8 cellular contexts compared by ENCODE assay signal in genomic region chr5:142012186-142012785, GRCh38. TPM values are rescaled to one million over a fixed set of nuclear protein-coding genes. Genes with fewer than 3 reads are reported as not detected.
A peak's percentile ranks its signal among the peaks of the same experiment; 100 is the strongest.
DNase-seq lines count a peak whose midpoint lies in the region; ATAC-seq and TF ChIP-seq lines count a peak whose summit lies in the region.

No MANE protein-coding gene starts in this region.

- peak overlapping the region; percentile 68 for H3K27ac ChIP-seq in RWPE2 (ENCODE audit: poor library complexity, severe bottlenecking)
- H3K27ac ChIP-seq in prostate gland, result peak overlapping the region; percentile 87

- TF ChIP-seq CTCF in RWPE2 (IDR thresholded peaks at IDR 0.05; ENCODE audit: poor library complexity, severe bottlenecking), result peak; percentile 23
- TF ChIP-seq CTCF in prostate gland (IDR thresholded peaks at IDR 0.05), result peak in 1 of 4 experiments; percentile 37

- H3K36me3 ChIP-seq in RWPE2 (ENCODE audit: low read depth), result peaks cover 23% of the 10 kb centered on the region
- H3K36me3 ChIP-seq in prostate gland, result no peaks in the 10 kb centered on the region

- no peaks in the 10 kb centered on the region for H3K27me3 Mint-ChIP-seq in activated naive CD8-positive, alpha-beta T cell treated with anti-CD3 and anti-CD28 coated beads, Interleukin-2, amount 10 ng/mL, durations not matched to agents 7 days and 5 days

- no peak for ATAC-seq in activated CD4-positive, CD25-positive, alpha-beta regulatory T cell treated with anti-CD3 and anti-CD28 coated beads, Interleukin-2, amount 50 U/mL, for 24 hours
- ATAC-seq in RWPE2 (ENCODE audit: low read depth) (no peak), left ventricle myocardium superior (peak; percentile 47), GM21717 (IDR thresholded peaks at IDR 0.05; ENCODE audit: unreplicated experiment) (no peak)
- ATAC-seq in activated naive CD8-positive, alpha-beta T cell treated with anti-CD3 and anti-CD28 coated beads, Interleukin-2, amount 10 ng/mL, durations not matched to agents 7 days and 5 days (ENCODE audit: low read depth), result no peak

- peak overlapping the region; percentile 84 for H3K4me3 Mint-ChIP-seq in activated naive CD8-positive, alpha-beta T cell treated with anti-CD3 and anti-CD28 coated beads, Interleukin-2, amount 10 ng/mL, durations not matched to agents 7 days and 5 days

- DNase-seq in activated CD4-positive, CD25-positive, alpha-beta regulatory T cell (lab: John Stamatoyannopoulos, UW), result peak; percentile 7 to 48 (median 25)
- DNase-seq in RWPE2 (ENCODE audit: low spot score), result no peak
- DNase-seq in activated naive CD8-positive, alpha-beta T cell treated with anti-CD3 and anti-CD28 coated beads, Interleukin-2, amount 10 ng/mL, durations not matched to agents 7 days and 5 days, result peak; percentile 64
- DNase-seq in left ventricle myocardium superior, result peak; percentile 69
- no peak for DNase-seq in prostate gland (ENCODE audit: low spot score)
- DNase-seq in KBM-7, result no peak

- POLR2A ChIA-PET in activated naive CD8-positive, alpha-beta T cell treated with anti-CD3 and anti-CD28 coated beads, Interleukin-2, amount 10 ng/mL, durations not matched to agents 7 days and 5 days (lab: Charles Lee), result interaction anchor here (1.0 to 6.6 kb wide), 8 partner anchors 11 to 117 kb away, joined by 3 to 63 read pairs (median 8); partner anchors contain the start of genes NDFIP1 and RNF14

- in situ Hi-C loops in KBM-7 (cut with MboI; ENCODE audit: low pct_unique_long_range_greater_than_20kb, low sequenced_read_pairs), result loop anchor here (25.0 kb wide), 1 partner anchor 125 kb away; no protein-coding TSS in a partner anchor

- no peaks in the 10 kb centered on the region for H3K9me3 Mint-ChIP-seq in activated naive CD8-positive, alpha-beta T cell treated with anti-CD3 and anti-CD28 coated beads, Interleukin-2, amount 10 ng/mL, durations not matched to agents 7 days and 5 days

- TF ChIP-seq POLR2A in prostate gland (IDR thresholded peaks at IDR 0.05), result no peak

- no peaks in the 10 kb centered on the region for H3K9me3 ChIP-seq in RWPE2 (ENCODE audit: severe bottlenecking)
- H3K9me3 ChIP-seq in prostate gland, result no peaks in the 10 kb centered on the region

- H3K4me3 ChIP-seq in RWPE2 (ENCODE audit: severe bottlenecking) (peak overlapping the region; percentile 72), prostate gland (peak overlapping the region; percentile 73 to 81)

- H3K27ac Mint-ChIP-seq in activated naive CD8-positive, alpha-beta T cell treated with anti-CD3 and anti-CD28 coated beads, Interleukin-2, amount 10 ng/mL, durations not matched to agents 7 days and 5 days, result peak overlapping the region; percentile 76

- H3K4me1 ChIP-seq in RWPE2 (ENCODE audit: insufficient read depth, poor library complexity, severe bottlenecking) (peaks cover 34% of the 10 kb centered on the region), prostate gland (replicated peaks) (peaks cover 8% of the 10 kb centered on the region)

- H3K4me1 Mint-ChIP-seq in activated naive CD8-positive, alpha-beta T cell treated with anti-CD3 and anti-CD28 coated beads, Interleukin-2, amount 10 ng/mL, durations not matched to agents 7 days and 5 days, result peaks cover 72% of the 10 kb centered on the region

- 8% methylated on average over 18 of the region's 18 CpGs for WGBS in prostate gland

- intact Hi-C loops in left ventricle myocardium superior (cut with micrococcal nuclease) (no loop called here), prostate gland (cut with DNase I) (loop anchor here (5.0 to 10.0 kb wide), 2 partner anchors 47 to 95 kb away; partner anchors contain the start of genes NDFIP1 and RNF14)

- peaks cover 18% of the 10 kb centered on the region for H3K36me3 Mint-ChIP-seq in activated naive CD8-positive, alpha-beta T cell treated with anti-CD3 and anti-CD28 coated beads, Interleukin-2, amount 10 ng/mL, durations not matched to agents 7 days and 5 days

- H3K27me3 ChIP-seq in RWPE2 (ENCODE audit: insufficient read depth, poor library complexity, severe bottlenecking), result no peaks in the 10 kb centered on the region
- H3K27me3 ChIP-seq in prostate gland (replicated peaks; ENCODE audit: insufficient read depth), result no peaks in the 10 kb centered on the region

RNA-seq across cellular contexts. Expression of gene GNPDA1, which starts 0.5 kb away (rescaled TPM):
- 10 to 100 TPM; 38.2 to 40.5 TPM for total RNA-seq in activated naive CD8-positive, alpha-beta T cell treated with anti-CD3 and anti-CD28 coated beads, Interleukin-2, amount 10 ng/mL, durations not matched to agents 7 days and 5 days
- total RNA-seq in left ventricle myocardium superior, result 20.2 TPM
- 10 to 100 TPM; 30.0 to 58.5 TPM for total RNA-seq in prostate gland

RNA-seq across cellular contexts. Expression of gene RNF14, which starts 43.4 kb away (rescaled TPM):
- total RNA-seq in activated naive CD8-positive, alpha-beta T cell treated with anti-CD3 and anti-CD28 coated beads, Interleukin-2, amount 10 ng/mL, durations not matched to agents 7 days and 5 days, result 10 to 100 TPM; 29.0 to 33.9 TPM
- 99.8 TPM for total RNA-seq in left ventricle myocardium superior
- total RNA-seq in prostate gland, result 10 to 100 TPM; 40.8 to 66.9 TPM

RNA-seq across cellular contexts. Expression of gene PCDH12, which starts 54.3 kb away (rescaled TPM):
- total RNA-seq in activated naive CD8-positive, alpha-beta T cell treated with anti-CD3 and anti-CD28 coated beads, Interleukin-2, amount 10 ng/mL, durations not matched to agents 7 days and 5 days, result under 1 TPM; 0.09 to 0.14 TPM
- total RNA-seq in left ventricle myocardium superior (11.1 TPM), prostate gland (1 to 10 TPM in 1 of 2 donors, under 1 TPM in 1; 0.82 to 1.4 TPM)

Comparison
In these comparisons a context has a peak if more than half of its experiments do, and no peak if none do; other contexts are left out.
1. DNase-seq: peak in activated CD4-positive, CD25-positive, alpha-beta regulatory T cell (4 of 4), activated naive CD8-positive, alpha-beta T cell treated with anti-CD3 and anti-CD28 coated beads, Interleukin-2, amount 10 ng/mL, durations not matched to agents 7 days and 5 days (single experiment) and left ventricle myocardium superior (single experiment); none in RWPE2 (single experiment), prostate gland (single experiment) and KBM-7 (single experiment).